In genomic region chr12:76511116-76511716, GRCh38 we compare ENCODE assay signal across 8 cellular contexts. TPM values are rescaled to one million over a fixed set of nuclear protein-coding genes. Genes with fewer than 3 reads are reported as not detected.
DNase-seq lines count a peak whose midpoint lies in the region; ATAC-seq and TF ChIP-seq lines count a peak whose summit lies in the region.
"Not testable (repeated sequence)": the region's sequence is repeated elsewhere in the genome, so short reads cannot be mapped to it uniquely, and the experiment has no call there.

No MANE protein-coding gene starts in this region.

- ATAC-seq in GM18868 (IDR thresholded peaks at IDR 0.05; ENCODE audit: unreplicated experiment), result peak; percentile 87
- peak; percentile 88 for ATAC-seq in GM19463 (IDR thresholded peaks at IDR 0.05; ENCODE audit: unreplicated experiment)
- ATAC-seq in HG02981 (IDR thresholded peaks at IDR 0.05; ENCODE audit: unreplicated experiment), result peak; percentile 94
- ATAC-seq in HG03442 (IDR thresholded peaks at IDR 0.05; ENCODE audit: unreplicated experiment), result peak; percentile 83
- ATAC-seq in mucosa of descending colon, result peak; percentile 43

- CTCF ChIA-PET in HEK293 (lab: Yijun Ruan, JAX), result interaction anchor here (0.6 kb wide), 1 partner anchor 20 kb away, joined by 4 read pairs; no protein-coding TSS in a partner anchor

- not testable (repeated sequence) for H3K36me3 ChIP-seq in HEK293 (ENCODE audit: control insufficient read depth in 2 of 2, insufficient read depth in 1 of 2, low read length in 2 of 2); mucosa of descending colon (ENCODE audit: low read depth)

- H3K9me3 ChIP-seq in HEK293 (ENCODE audit: control insufficient read depth, insufficient read depth, low read depth, low read length); mucosa of descending colon: not testable (repeated sequence)

- intact Hi-C loops in mucosa of descending colon (cut with DNase I, micrococcal nuclease), result not testable (repeated sequence)

- DNase-seq in GF-D8 (lab: John Stamatoyannopoulos, UW) (peak; percentile 33), NB4 (ENCODE audit: low read depth) (peak; percentile 16)
- not testable (repeated sequence) for DNase-seq in mucosa of descending colon

- TF ChIP-seq CTCF in HEK293 (tag by site-specific recombination; IDR thresholded peaks at IDR 0.05); NB4 (IDR thresholded peaks at IDR 0.05; ENCODE audit: low read depth, low read length); mucosa of descending colon (IDR thresholded peaks at IDR 0.05): not testable (repeated sequence)

- not testable (repeated sequence) for H3K4me3 ChIP-seq in HEK293 (ENCODE audit: low read depth, low read length); NB4 (ENCODE audit: low read depth, low read length); mucosa of descending colon

- H3K27ac ChIP-seq in HEK293 (ENCODE audit: extremely low read depth, low read depth, low read length), result not testable (repeated sequence)

- not testable (repeated sequence) for TF ChIP-seq POLR2A in NB4 (IDR thresholded peaks at IDR 0.05; ENCODE audit: extremely low read depth, insufficient read length)

- not testable (repeated sequence) for H3K4me1 ChIP-seq in HEK293 (ENCODE audit: control insufficient read depth, insufficient read depth, low read length); mucosa of descending colon (ENCODE audit: low read depth)

- POLR2A ChIA-PET in HEK293 (lab: Yijun Ruan, JAX), result not testable (repeated sequence)

TF ChIP-seq in HEK293, 187 proteins besides CTCF, POLR2A, EP300 and RAD21:
- peak; percentile 40; the same call in 1 of the 2 replicates for TF ChIP-seq ZNF133 (tag by site-specific recombination; IDR thresholded peaks at IDR 0.05)
TF ChIP-seq in HEK293: peak in this region for 1; not testable (repeated sequence) for 186.

RNA-seq across cellular contexts. Expression of gene OSBPL8, which starts 48.4 kb away (rescaled TPM):
- 10 to 100 TPM; 26.3 to 56.0 (median 26.9) TPM for total RNA-seq in mucosa of descending colon

Comparison
In these comparisons a context has a peak if more than half of its experiments do, and no peak if none do; other contexts are left out.
1. ATAC-seq: peak in every context shown above with its lines; median percentile 94 in HG02981; 88 in GM19463; 87 in GM18868; 83 in HG03442; 43 in mucosa of descending colon.